ENCODE assay signal across 2 cellular contexts in genomic region chr3:49729966-49730365, GRCh38. TPM values are rescaled to one million over a fixed set of nuclear protein-coding genes. Genes with fewer than 3 reads are reported as not detected.
"Had no signal": no experiment of that assay in that cellular context is flagged by ENCODE, and none has a peak within 500 bp of the region (broad histone marks: within the 10 kb centered on the region; RNA-seq: fewer than 3 reads in every experiment).

No MANE protein-coding gene starts in this region.

RNA-seq across cellular contexts. Expression of gene AMIGO3, which starts 10.5 kb away (rescaled TPM):
- total RNA-seq: MCF 10A, NCI-H460 had no signal
